8 cellular contexts compared by ENCODE assay signal in the genomic region with DNA sequence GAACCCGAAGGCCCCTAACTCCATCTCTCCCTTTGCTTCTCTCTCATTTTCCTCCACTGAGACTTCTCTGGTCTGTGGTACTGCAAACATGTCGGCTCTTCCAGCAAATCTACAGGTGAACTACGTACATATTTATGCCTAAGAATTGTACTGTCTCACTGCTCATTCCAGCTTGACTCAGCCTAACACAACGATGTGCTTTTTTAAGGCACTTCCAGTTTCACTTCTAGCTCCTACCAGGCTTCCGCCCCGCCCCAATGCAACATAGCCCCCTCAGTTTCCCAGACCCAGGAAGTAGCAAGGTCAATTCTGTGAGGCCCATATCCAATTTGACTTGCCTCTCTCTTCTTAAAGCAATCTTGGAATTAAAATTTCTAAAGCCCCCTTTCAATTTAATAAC.
DNase-seq lines count a peak whose midpoint lies in the region; ATAC-seq and TF ChIP-seq lines count a peak whose summit lies in the region.

No MANE protein-coding gene starts in this region.

- peak overlapping the region; percentile 73; the same call in 1 of the 2 replicates for H3K9ac ChIP-seq in BLaER1

- H3K9me3 ChIP-seq in BLaER1 = no peaks in the 10 kb centered on the region
- H3K9me3 ChIP-seq in transverse colon = no peaks in the 10 kb centered on the region

- TF ChIP-seq CTCF in endothelial cell (IDR thresholded peaks at IDR 0.05; ENCODE audit: unreplicated experiment) (no peak), natural killer cell (IDR thresholded peaks at IDR 0.05) (no peak), transverse colon (IDR thresholded peaks at IDR 0.05) (no peak)

- peaks cover 22% of the 10 kb centered on the region for H3K4me1 ChIP-seq in BLaER1
- H3K4me1 ChIP-seq in transverse colon = peaks cover 11 to 40% (median 30%) of the 10 kb centered on the region in 4 donors

- peaks cover 51% of the 10 kb centered on the region for H4K20me1 ChIP-seq in BLaER1

- H3K4me2 ChIP-seq in BLaER1 = peak overlapping the region; percentile 89

- H3K27me3 Mint-ChIP-seq in IgD-negative memory B cell (no peaks in the 10 kb centered on the region), endothelial cell (ENCODE audit: unreplicated experiment) (peaks cover 2% of the 10 kb centered on the region), natural killer cell (ENCODE audit: low read depth in 2 of 2) (no peaks in the 10 kb centered on the region)
- H3K27me3 Mint-ChIP-seq in activated CD4-positive, alpha-beta memory T cell treated with anti-CD3 and anti-CD28 coated beads for 36 hours = no peaks in the 10 kb centered on the region

- TF ChIP-seq POLR2A in transverse colon (IDR thresholded peaks at IDR 0.05) = no peak

- H3K4me3 Mint-ChIP-seq in IgD-negative memory B cell (peak overlapping the region; percentile 55 to 91 (median 85)), endothelial cell (ENCODE audit: unreplicated experiment) (no peak overlapping the region), natural killer cell (peak overlapping the region; percentile 90)
- peak overlapping the region; percentile 67 for H3K4me3 Mint-ChIP-seq in activated CD4-positive, alpha-beta memory T cell treated with anti-CD3 and anti-CD28 coated beads for 36 hours

- H3K27me3 ChIP-seq in BLaER1 = no peaks in the 10 kb centered on the region
- no peaks in the 10 kb centered on the region for H3K27me3 ChIP-seq in transverse colon

- H3K9me3 Mint-ChIP-seq in IgD-negative memory B cell = no peaks in the 10 kb centered on the region
- no peaks in the 10 kb centered on the region for H3K9me3 Mint-ChIP-seq in activated CD4-positive, alpha-beta memory T cell treated with anti-CD3 and anti-CD28 coated beads for 36 hours
- H3K9me3 Mint-ChIP-seq in endothelial cell (ENCODE audit: unreplicated experiment) = no peaks in the 10 kb centered on the region
- no peaks in the 10 kb centered on the region for H3K9me3 Mint-ChIP-seq in natural killer cell

- CTCF ChIA-PET in activated CD4-positive, alpha-beta memory T cell treated with anti-CD3 and anti-CD28 coated beads for 36 hours (lab: Charles Lee) = interaction anchor here (1.5 to 2.3 kb wide), 3 partner anchors 15 to 63 kb away, joined by 4 to 6 read pairs (median 5); no protein-coding TSS in a partner anchor

- 6 to 7% methylated on average over 6 of the region's 6 CpGs for WGBS in transverse colon (ENCODE audit: low coverage in 1 of 2), 2 donors

- H3K4me1 Mint-ChIP-seq in IgD-negative memory B cell = peaks cover 10 to 33% (median 18%) of the 10 kb centered on the region in 3 donors
- peaks cover 32% of the 10 kb centered on the region for H3K4me1 Mint-ChIP-seq in activated CD4-positive, alpha-beta memory T cell treated with anti-CD3 and anti-CD28 coated beads for 36 hours (ENCODE audit: low read depth)
- H3K4me1 Mint-ChIP-seq in endothelial cell (ENCODE audit: unreplicated experiment) = peaks cover 21% of the 10 kb centered on the region
- peaks cover 27 to 34% of the 10 kb centered on the region in 2 donors for H3K4me1 Mint-ChIP-seq in natural killer cell

- in situ Hi-C loops in transverse colon (cut with MboI; ENCODE audit: low pct_ligation_motif_present in 1 of 4, low pct_unique_long_range_greater_than_20kb in 1 of 4, low sequenced_read_pairs in 3 of 4) = no loop called here

- H3K27ac ChIP-seq in BLaER1 (peak overlapping the region; percentile 74), transverse colon (peak overlapping the region; percentile 77 to 86 (median 80))

- POLR2A ChIA-PET in activated CD4-positive, alpha-beta memory T cell treated with anti-CD3 and anti-CD28 coated beads for 36 hours (lab: Charles Lee) = interaction anchor here (0.6 to 1.1 kb wide), 4 partner anchors 13 to 742 kb away, joined by 3 read pairs; no protein-coding TSS in a partner anchor

- peak; percentile 81 for DNase-seq in activated CD4-positive, alpha-beta memory T cell treated with anti-CD3 and anti-CD28 coated beads for 36 hours
- no peak for DNase-seq in endothelial cell (ENCODE audit: low spot score)
- DNase-seq in natural killer cell = peak; percentile 43
- DNase-seq in transverse colon = peak; percentile 70
- DNase-seq in DMS 273 (lab: John Stamatoyannopoulos, UW; ENCODE audit: unreplicated experiment) = no peak

- H3K27ac Mint-ChIP-seq in IgD-negative memory B cell (peak overlapping the region; percentile 49 to 96 (median 91)), endothelial cell (ENCODE audit: unreplicated experiment) (peak overlapping the region; percentile 45), natural killer cell (peak overlapping the region; percentile 84 to 94)
- H3K27ac Mint-ChIP-seq in activated CD4-positive, alpha-beta memory T cell treated with anti-CD3 and anti-CD28 coated beads for 36 hours = peak overlapping the region; percentile 92

- H3K4me3 ChIP-seq in BLaER1 (peak overlapping the region; percentile 58), transverse colon (peak overlapping the region in 3 of 4 donors; percentile 14 to 27 (median 23))

- H3K36me3 ChIP-seq in BLaER1 (peaks cover 12% of the 10 kb centered on the region; the same call in 1 of the 2 replicates), transverse colon (no peaks in the 10 kb centered on the region)

- ATAC-seq in GM19468 (IDR thresholded peaks at IDR 0.05; ENCODE audit: extremely low read depth, unreplicated experiment) (peak; percentile 74), natural killer cell (peak; percentile 90 to 95 (median 91))

- no peak for TF ChIP-seq EP300 in transverse colon (IDR thresholded peaks at IDR 0.05; ENCODE audit: low read depth)

- intact Hi-C loops in activated CD4-positive, alpha-beta memory T cell treated with anti-CD3 and anti-CD28 coated beads for 36 hours (cut with micrococcal nuclease) = loop anchor here (1.0 to 2.0 kb wide), 3 partner anchors 13 to 70 kb away; a partner anchor contains a TSS
- intact Hi-C loops in natural killer cell (cut with micrococcal nuclease) = loop anchor here (2.0 kb wide), 1 partner anchor 16 kb away; no protein-coding TSS in a partner anchor
- intact Hi-C loops in transverse colon (cut with DNase I; ENCODE audit: low total_unique reads) = no loop called here

- H3K36me3 Mint-ChIP-seq in IgD-negative memory B cell = peaks cover 2% of the 10 kb centered on the region
- peaks cover 3% of the 10 kb centered on the region for H3K36me3 Mint-ChIP-seq in activated CD4-positive, alpha-beta memory T cell treated with anti-CD3 and anti-CD28 coated beads for 36 hours
- H3K36me3 Mint-ChIP-seq in endothelial cell (ENCODE audit: low read depth, unreplicated experiment) = no peaks in the 10 kb centered on the region
- no peaks in the 10 kb centered on the region for H3K36me3 Mint-ChIP-seq in natural killer cell

Comparison
In these comparisons a context has a peak if more than half of its experiments do, and no peak if none do; other contexts are left out.
1. DNase-seq: peak in activated CD4-positive, alpha-beta memory T cell treated with anti-CD3 and anti-CD28 coated beads for 36 hours (single experiment), natural killer cell (single experiment) and transverse colon (single experiment); none in endothelial cell (single experiment) and DMS 273 (single experiment).
2. Peak in every context shown above with its lines, with median percentiles within 50 percentile points of each other: H3K27ac Mint-ChIP-seq.